In the genomic region with DNA sequence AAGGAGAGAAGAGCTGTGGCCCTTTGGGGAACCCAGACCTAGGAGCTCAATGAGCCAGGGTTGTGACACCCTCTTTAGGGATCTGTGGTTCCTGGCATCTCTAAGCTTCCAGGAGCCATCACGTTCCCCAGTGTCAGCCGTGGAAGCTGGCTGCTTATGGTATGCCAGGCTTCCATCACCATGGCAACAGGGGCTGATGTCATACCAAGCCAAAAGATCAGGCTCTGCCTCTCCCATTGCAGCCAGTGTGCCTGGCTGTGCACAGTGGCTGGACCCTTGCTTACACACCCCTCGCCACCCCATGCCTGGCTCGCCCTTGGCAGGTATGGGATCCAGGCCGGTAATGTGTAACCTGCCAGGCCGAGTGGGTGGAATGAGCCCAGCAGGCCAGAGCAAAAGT, we compare ENCODE assay signal across 1 cellular context.
TF ChIP-seq lines count a peak whose summit lies in the region.

No MANE protein-coding gene starts in this region.

TF ChIP-seq in H1, 55 proteins besides CTCF, POLR2A, EP300 and RAD21:
- no peak for TF ChIP-seq FOSL1 (IDR thresholded peaks at IDR 0.05; ENCODE audit: insufficient read depth, low read depth, low read length)
- TF ChIP-seq TAF7 (optimal IDR thresholded peaks at IDR 0.05; ENCODE audit: borderline replicate concordance, low read depth, low read length) = no peak
- no peak for TF ChIP-seq RFX5 (IDR thresholded peaks at IDR 0.05; ENCODE audit: borderline replicate concordance, low read depth, low read length)
- no peak for TF ChIP-seq HDAC2 (IDR thresholded peaks at IDR 0.05; ENCODE audit: borderline replicate concordance in 1 of 2, low read depth in 2 of 2, low read length in 2 of 2)
- TF ChIP-seq, protein P1, sequence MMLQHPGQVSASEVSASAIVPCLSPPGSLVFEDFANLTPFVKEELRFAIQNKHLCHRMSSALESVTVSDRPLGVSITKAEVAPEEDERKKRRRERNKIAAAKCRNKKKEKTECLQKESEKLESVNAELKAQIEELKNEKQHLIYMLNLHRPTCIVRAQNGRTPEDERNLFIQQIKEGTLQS (IDR thresholded peaks at IDR 0.05; ENCODE audit: insufficient read depth, low read depth, low read length) = no peak
- no peak for TF ChIP-seq CBX8 (IDR thresholded peaks at IDR 0.05; ENCODE audit: borderline replicate concordance, low read depth, low read length)
- TF ChIP-seq SIX5 (IDR thresholded peaks at IDR 0.05; ENCODE audit: low read depth, low read length) = no peak
- no peak for TF ChIP-seq CHD1 (IDR thresholded peaks at IDR 0.05; ENCODE audit: low read depth, low read length)
- TF ChIP-seq NRF1 (IDR thresholded peaks at IDR 0.05; ENCODE audit: low read depth, low read length) = no peak
- TF ChIP-seq CBX5 (IDR thresholded peaks at IDR 0.05; ENCODE audit: low read depth, low read length) = no peak
- TF ChIP-seq CTBP2 (IDR thresholded peaks at IDR 0.05; ENCODE audit: borderline replicate concordance, insufficient read depth, insufficient read length, low read length) = no peak
- TF ChIP-seq, protein P2, sequence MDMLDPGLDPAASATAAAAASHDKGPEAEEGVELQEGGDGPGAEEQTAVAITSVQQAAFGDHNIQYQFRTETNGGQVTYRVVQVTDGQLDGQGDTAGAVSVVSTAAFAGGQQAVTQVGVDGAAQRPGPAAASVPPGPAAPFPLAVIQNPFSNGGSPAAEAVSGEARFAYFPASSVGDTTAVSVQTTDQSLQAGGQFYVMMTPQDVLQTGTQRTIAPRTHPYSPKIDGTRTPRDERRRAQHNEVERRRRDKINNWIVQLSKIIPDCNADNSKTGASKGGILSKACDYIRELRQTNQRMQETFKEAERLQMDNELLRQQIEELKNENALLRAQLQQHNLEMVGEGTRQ (IDR thresholded peaks at IDR 0.05; ENCODE audit: low read length) = no peak
- no peak for TF ChIP-seq SP4 (IDR thresholded peaks at IDR 0.05; ENCODE audit: low read length)
- no peak for TF ChIP-seq JUN (IDR thresholded peaks at IDR 0.05; ENCODE audit: low read depth, low read length)
- no peak for TF ChIP-seq HDAC6 (IDR thresholded peaks at IDR 0.05; ENCODE audit: low read depth, low read length)
- TF ChIP-seq EGR1 (IDR thresholded peaks at IDR 0.05; ENCODE audit: borderline replicate concordance, low read depth, low read length) = no peak
- TF ChIP-seq, protein P3, sequence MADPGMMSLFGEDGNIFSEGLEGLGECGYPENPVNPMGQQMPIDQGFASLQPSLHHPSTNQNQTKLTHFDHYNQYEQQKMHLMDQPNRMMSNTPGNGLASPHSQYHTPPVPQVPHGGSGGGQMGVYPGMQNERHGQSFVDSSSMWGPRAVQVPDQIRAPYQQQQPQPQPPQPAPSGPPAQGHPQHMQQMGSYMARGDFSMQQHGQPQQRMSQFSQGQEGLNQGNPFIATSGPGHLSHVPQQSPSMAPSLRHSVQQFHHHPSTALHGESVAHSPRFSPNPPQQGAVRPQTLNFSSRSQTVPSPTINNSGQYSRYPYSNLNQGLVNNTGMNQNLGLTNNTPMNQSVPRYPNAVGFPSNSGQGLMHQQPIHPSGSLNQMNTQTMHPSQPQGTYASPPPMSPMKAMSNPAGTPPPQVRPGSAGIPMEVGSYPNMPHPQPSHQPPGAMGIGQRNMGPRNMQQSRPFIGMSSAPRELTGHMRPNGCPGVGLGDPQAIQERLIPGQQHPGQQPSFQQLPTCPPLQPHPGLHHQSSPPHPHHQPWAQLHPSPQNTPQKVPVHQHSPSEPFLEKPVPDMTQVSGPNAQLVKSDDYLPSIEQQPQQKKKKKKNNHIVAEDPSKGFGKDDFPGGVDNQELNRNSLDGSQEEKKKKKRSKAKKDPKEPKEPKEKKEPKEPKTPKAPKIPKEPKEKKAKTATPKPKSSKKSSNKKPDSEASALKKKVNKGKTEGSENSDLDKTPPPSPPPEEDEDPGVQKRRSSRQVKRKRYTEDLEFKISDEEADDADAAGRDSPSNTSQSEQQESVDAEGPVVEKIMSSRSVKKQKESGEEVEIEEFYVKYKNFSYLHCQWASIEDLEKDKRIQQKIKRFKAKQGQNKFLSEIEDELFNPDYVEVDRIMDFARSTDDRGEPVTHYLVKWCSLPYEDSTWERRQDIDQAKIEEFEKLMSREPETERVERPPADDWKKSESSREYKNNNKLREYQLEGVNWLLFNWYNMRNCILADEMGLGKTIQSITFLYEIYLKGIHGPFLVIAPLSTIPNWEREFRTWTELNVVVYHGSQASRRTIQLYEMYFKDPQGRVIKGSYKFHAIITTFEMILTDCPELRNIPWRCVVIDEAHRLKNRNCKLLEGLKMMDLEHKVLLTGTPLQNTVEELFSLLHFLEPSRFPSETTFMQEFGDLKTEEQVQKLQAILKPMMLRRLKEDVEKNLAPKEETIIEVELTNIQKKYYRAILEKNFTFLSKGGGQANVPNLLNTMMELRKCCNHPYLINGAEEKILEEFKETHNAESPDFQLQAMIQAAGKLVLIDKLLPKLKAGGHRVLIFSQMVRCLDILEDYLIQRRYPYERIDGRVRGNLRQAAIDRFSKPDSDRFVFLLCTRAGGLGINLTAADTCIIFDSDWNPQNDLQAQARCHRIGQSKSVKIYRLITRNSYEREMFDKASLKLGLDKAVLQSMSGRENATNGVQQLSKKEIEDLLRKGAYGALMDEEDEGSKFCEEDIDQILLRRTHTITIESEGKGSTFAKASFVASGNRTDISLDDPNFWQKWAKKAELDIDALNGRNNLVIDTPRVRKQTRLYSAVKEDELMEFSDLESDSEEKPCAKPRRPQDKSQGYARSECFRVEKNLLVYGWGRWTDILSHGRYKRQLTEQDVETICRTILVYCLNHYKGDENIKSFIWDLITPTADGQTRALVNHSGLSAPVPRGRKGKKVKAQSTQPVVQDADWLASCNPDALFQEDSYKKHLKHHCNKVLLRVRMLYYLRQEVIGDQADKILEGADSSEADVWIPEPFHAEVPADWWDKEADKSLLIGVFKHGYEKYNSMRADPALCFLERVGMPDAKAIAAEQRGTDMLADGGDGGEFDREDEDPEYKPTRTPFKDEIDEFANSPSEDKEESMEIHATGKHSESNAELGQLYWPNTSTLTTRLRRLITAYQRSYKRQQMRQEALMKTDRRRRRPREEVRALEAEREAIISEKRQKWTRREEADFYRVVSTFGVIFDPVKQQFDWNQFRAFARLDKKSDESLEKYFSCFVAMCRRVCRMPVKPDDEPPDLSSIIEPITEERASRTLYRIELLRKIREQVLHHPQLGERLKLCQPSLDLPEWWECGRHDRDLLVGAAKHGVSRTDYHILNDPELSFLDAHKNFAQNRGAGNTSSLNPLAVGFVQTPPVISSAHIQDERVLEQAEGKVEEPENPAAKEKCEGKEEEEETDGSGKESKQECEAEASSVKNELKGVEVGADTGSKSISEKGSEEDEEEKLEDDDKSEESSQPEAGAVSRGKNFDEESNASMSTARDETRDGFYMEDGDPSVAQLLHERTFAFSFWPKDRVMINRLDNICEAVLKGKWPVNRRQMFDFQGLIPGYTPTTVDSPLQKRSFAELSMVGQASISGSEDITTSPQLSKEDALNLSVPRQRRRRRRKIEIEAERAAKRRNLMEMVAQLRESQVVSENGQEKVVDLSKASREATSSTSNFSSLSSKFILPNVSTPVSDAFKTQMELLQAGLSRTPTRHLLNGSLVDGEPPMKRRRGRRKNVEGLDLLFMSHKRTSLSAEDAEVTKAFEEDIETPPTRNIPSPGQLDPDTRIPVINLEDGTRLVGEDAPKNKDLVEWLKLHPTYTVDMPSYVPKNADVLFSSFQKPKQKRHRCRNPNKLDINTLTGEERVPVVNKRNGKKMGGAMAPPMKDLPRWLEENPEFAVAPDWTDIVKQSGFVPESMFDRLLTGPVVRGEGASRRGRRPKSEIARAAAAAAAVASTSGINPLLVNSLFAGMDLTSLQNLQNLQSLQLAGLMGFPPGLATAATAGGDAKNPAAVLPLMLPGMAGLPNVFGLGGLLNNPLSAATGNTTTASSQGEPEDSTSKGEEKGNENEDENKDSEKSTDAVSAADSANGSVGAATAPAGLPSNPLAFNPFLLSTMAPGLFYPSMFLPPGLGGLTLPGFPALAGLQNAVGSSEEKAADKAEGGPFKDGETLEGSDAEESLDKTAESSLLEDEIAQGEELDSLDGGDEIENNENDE (IDR thresholded peaks at IDR 0.05; ENCODE audit: insufficient replicate concordance, low read length) = no peak
